In genomic region chr20:48711696-48712464, GRCh38 we compare ENCODE assay signal across 11 cellular contexts.
DNase-seq lines count a peak whose midpoint lies in the region; ATAC-seq and TF ChIP-seq lines count a peak whose summit lies in the region.
"Had no signal": no experiment of that assay in that cellular context is flagged by ENCODE, and none has a peak within 500 bp of the region (broad histone marks: within the 10 kb centered on the region; RNA-seq: fewer than 3 reads in every experiment).

No MANE protein-coding gene starts in this region.

- CTCF ChIA-PET in activated B cell treated with CpG ODN at 0.5 μM for 24 hours (lab: Charles Lee), result interaction anchor here (0.6 to 1.6 kb wide), 6 partner anchors 15 to 193 kb away, joined by 3 to 6 read pairs (median 4); no protein-coding TSS in a partner anchor

- TF ChIP-seq CTCF in activated B cell treated with CpG ODN at 0.5 μM for 24 hours (IDR thresholded peaks at IDR 0.05) (no peak), heart left ventricle (IDR thresholded peaks at IDR 0.05) (no peak)

- H3K27ac ChIP-seq in CD4-positive, CD25-positive, alpha-beta regulatory T cell (ENCODE audit: insufficient read depth, low read length, poor library complexity, severe bottlenecking), result no peak overlapping the region
- H3K27ac ChIP-seq in layer of hippocampus (ENCODE audit: low read depth, low read length) (peak overlapping the region; percentile 53), heart left ventricle (peak overlapping the region in 1 of 12 donors; percentile 51)

- intact Hi-C loops in activated B cell treated with CpG ODN at 0.5 μM for 24 hours (cut with micrococcal nuclease), result loop anchor here (1.0 to 10.0 kb wide), 3 partner anchors 10 to 493 kb away; no protein-coding TSS in a partner anchor
- intact Hi-C loops in heart left ventricle (cut with DNase I), result loop anchor here in 1 of 10 donors (5.0 kb wide), 1 partner anchor 75 kb away; no protein-coding TSS in a partner anchor

- no peaks in the 10 kb centered on the region for H3K27me3 ChIP-seq in CD4-positive, CD25-positive, alpha-beta regulatory T cell (ENCODE audit: control insufficient read depth, insufficient read depth, low read length)
- no peaks in the 10 kb centered on the region for H3K27me3 ChIP-seq in layer of hippocampus (ENCODE audit: control insufficient read depth, insufficient read depth, low read length)
- no peaks in the 10 kb centered on the region for H3K27me3 ChIP-seq in heart left ventricle

- H3K27ac Mint-ChIP-seq in CD4-positive, CD25-positive, alpha-beta regulatory T cell, result peak overlapping the region in 2 of 3 donors; percentile 48 to 67
- H3K27ac Mint-ChIP-seq in activated B cell treated with CpG ODN at 0.5 μM for 24 hours, result peak overlapping the region; percentile 87
- H3K27ac Mint-ChIP-seq: progenitor cell of endocrine pancreas had no signal

- no peak for ATAC-seq in CD4-positive, CD25-positive, alpha-beta regulatory T cell (ENCODE audit: low read depth in 2 of 2)
- ATAC-seq in GM21528 (IDR thresholded peaks at IDR 0.05; ENCODE audit: low FRiP score, unreplicated experiment) (peak; percentile 3), activated B cell treated with CpG ODN at 0.5 μM for 24 hours (ENCODE audit: low read depth) (peak; percentile 23), GM21619 (IDR thresholded peaks at IDR 0.05; ENCODE audit: unreplicated experiment) (no peak), heart left ventricle (no peak)
- ATAC-seq: activated T-cell treated with anti-CD3 and anti-CD28 coated beads, Interleukin-2, amount 50 U/mL, for 4 hours had no signal

- peaks cover 42% of the 10 kb centered on the region for H3K36me3 ChIP-seq in CD4-positive, CD25-positive, alpha-beta regulatory T cell (ENCODE audit: control insufficient read depth, insufficient read depth, low read length)
- H3K36me3 ChIP-seq in heart left ventricle, result peaks cover 0 to 14% (median 0%) of the 10 kb centered on the region in 9 donors

- DNase-seq in CD4-positive, CD25-positive, alpha-beta regulatory T cell, result no peak
- DNase-seq in activated B cell treated with CpG ODN at 0.5 μM for 24 hours (no peak), heart left ventricle (no peak), NCI-H2196 (lab: John Stamatoyannopoulos, UW; ENCODE audit: unreplicated experiment) (no peak), 8988T (no peak)
- DNase-seq: activated T-cell treated with anti-CD3 and anti-CD28 coated beads, Interleukin-2, amount 50 U/mL, for 4 hours; GOT3 had no signal

- POLR2A ChIA-PET in activated B cell treated with CpG ODN at 0.5 μM for 24 hours (lab: Charles Lee), result interaction anchor here (0.8 to 2.4 kb wide), 13 partner anchors 9 to 200 kb away, joined by 3 to 15 read pairs (median 5); partner anchors contain the start of gene PREX1

- no peaks in the 10 kb centered on the region for H3K9me3 ChIP-seq in CD4-positive, CD25-positive, alpha-beta regulatory T cell (ENCODE audit: control insufficient read depth in 2 of 2, low read length in 2 of 2)
- no peaks in the 10 kb centered on the region for H3K9me3 ChIP-seq in heart left ventricle

- WGBS in heart left ventricle, 4 donors, result 88 to 94% (median 91%) methylated on average over 10 of the region's 10 CpGs

- H3K4me3 ChIP-seq in CD4-positive, CD25-positive, alpha-beta regulatory T cell (ENCODE audit: low read depth, low read length), result no peak overlapping the region
- no peak overlapping the region for H3K4me3 ChIP-seq in heart left ventricle

- H3K4me1 Mint-ChIP-seq in CD4-positive, CD25-positive, alpha-beta regulatory T cell, result peaks cover 32 to 89% (median 62%) of the 10 kb centered on the region in 4 donors
- H3K4me1 Mint-ChIP-seq in activated B cell treated with CpG ODN at 0.5 μM for 24 hours, result peaks cover 83% of the 10 kb centered on the region

- TF ChIP-seq POLR2A in heart left ventricle (IDR thresholded peaks at IDR 0.05), result no peak

- no peak overlapping the region for H3K4me3 Mint-ChIP-seq in CD4-positive, CD25-positive, alpha-beta regulatory T cell
- H3K4me3 Mint-ChIP-seq in activated B cell treated with CpG ODN at 0.5 μM for 24 hours, result peak overlapping the region; percentile 74
- H3K4me3 Mint-ChIP-seq: activated T-cell treated with anti-CD3 and anti-CD28 coated beads, Interleukin-2, amount 50 U/mL, for 4 hours had no signal

- peaks cover 0 to 3% (median 0%) of the 10 kb centered on the region in 7 donors for H3K9me3 Mint-ChIP-seq in CD4-positive, CD25-positive, alpha-beta regulatory T cell
- no peaks in the 10 kb centered on the region for H3K9me3 Mint-ChIP-seq in activated B cell treated with CpG ODN at 0.5 μM for 24 hours
- H3K9me3 Mint-ChIP-seq: activated T-cell treated with anti-CD3 and anti-CD28 coated beads, Interleukin-2, amount 50 U/mL, for 4 hours had no signal

- no peaks in the 10 kb centered on the region for H3K27me3 Mint-ChIP-seq in CD4-positive, CD25-positive, alpha-beta regulatory T cell
- no peaks in the 10 kb centered on the region for H3K27me3 Mint-ChIP-seq in activated B cell treated with CpG ODN at 0.5 μM for 24 hours
- H3K27me3 Mint-ChIP-seq: progenitor cell of endocrine pancreas had no signal

- peaks cover 51% of the 10 kb centered on the region for H3K4me1 ChIP-seq in CD4-positive, CD25-positive, alpha-beta regulatory T cell (ENCODE audit: control insufficient read depth, insufficient read depth, low read length, poor library complexity, severe bottlenecking)
- peaks cover 0 to 76% (median 6%) of the 10 kb centered on the region in 12 donors for H3K4me1 ChIP-seq in heart left ventricle

- peaks cover 30% of the 10 kb centered on the region for H3K36me3 Mint-ChIP-seq in CD4-positive, CD25-positive, alpha-beta regulatory T cell
- H3K36me3 Mint-ChIP-seq in activated B cell treated with CpG ODN at 0.5 μM for 24 hours (ENCODE audit: low read depth), result peaks cover 27% of the 10 kb centered on the region

Comparison
In these comparisons a context has a peak if more than half of its experiments do, and no peak if none do; other contexts are left out.
1. ATAC-seq: peak in GM21528 (single experiment) and activated B cell treated with CpG ODN at 0.5 μM for 24 hours (single experiment); none in CD4-positive, CD25-positive, alpha-beta regulatory T cell (0 of 2), GM21619 (single experiment) and heart left ventricle (0 of 4).